In the genomic region with DNA sequence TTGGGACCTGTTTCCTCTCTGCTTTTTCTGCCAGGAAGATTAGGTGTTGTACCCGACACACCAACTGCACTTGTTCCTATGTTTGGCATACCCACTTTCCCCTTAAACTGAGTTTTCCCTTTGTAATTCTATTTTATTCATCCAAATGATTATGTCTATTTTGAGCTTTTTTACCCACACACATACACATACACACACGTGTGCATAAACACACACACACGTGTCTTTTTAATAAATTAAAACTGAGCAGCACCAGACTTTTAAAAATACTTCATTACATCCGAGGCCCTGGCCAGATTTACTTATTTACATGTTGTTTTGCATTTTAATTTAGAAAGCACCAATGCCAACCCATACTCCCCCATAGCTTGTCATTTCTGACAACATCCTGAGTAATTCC, we compare ENCODE assay signal across 16 cellular contexts.
DNase-seq lines count a peak whose midpoint lies in the region; ATAC-seq and TF ChIP-seq lines count a peak whose summit lies in the region.
"Had no signal": no experiment of that assay in that cellular context is flagged by ENCODE, and none has a peak within 500 bp of the region (broad histone marks: within the 10 kb centered on the region; RNA-seq: fewer than 3 reads in every experiment).

No MANE protein-coding gene starts in this region.

- no peak for ATAC-seq in GM18909 (IDR thresholded peaks at IDR 0.05; ENCODE audit: poor library complexity, unreplicated experiment)
- no peak for ATAC-seq in GM18520 (IDR thresholded peaks at IDR 0.05; ENCODE audit: unreplicated experiment)
- ATAC-seq: GM12878, HCT116 had no signal

- no peaks in the 10 kb centered on the region for H3K79me2 ChIP-seq in Loucy (ENCODE audit: insufficient read depth, low read length)

- no peak for TF ChIP-seq CTCF in Loucy (conservative IDR thresholded peaks at IDR 0.05; ENCODE audit: low read length)

- H4K20me1 ChIP-seq in BLaER1 treated with 17β-estradiol and CSF1 and Interleukin-3, amounts not matched to agents 10 nM and 100 nM = peaks cover 0 to 4% (median 0%) of the 10 kb centered on the region in 11 experiments; a peak in 2 of 22 replicates
- no peaks in the 10 kb centered on the region for H4K20me1 ChIP-seq in Loucy (ENCODE audit: insufficient read depth, low read length, poor library complexity, severe bottlenecking)

- peaks cover 27 to 44% (median 36%) of the 10 kb centered on the region in 10 experiments for H3K4me1 ChIP-seq in BLaER1 treated with 17β-estradiol and CSF1 and Interleukin-3, amounts not matched to agents 10 nM and 100 nM
- peaks cover 30% of the 10 kb centered on the region for H3K4me1 ChIP-seq in Loucy (ENCODE audit: insufficient read depth, low read length, poor library complexity, severe bottlenecking)
- H3K4me1 ChIP-seq in muscle layer of colon (ENCODE audit: insufficient read depth, low read length) = peaks cover 49% of the 10 kb centered on the region

- no peak overlapping the region for H3K9ac ChIP-seq in BLaER1 treated with 17β-estradiol and CSF1 and Interleukin-3, amounts not matched to agents 10 nM and 100 nM
- peak overlapping the region; percentile 39 for H3K9ac ChIP-seq in Loucy (ENCODE audit: low read depth, low read length, poor library complexity, severe bottlenecking)
- no peak overlapping the region for H3K9ac ChIP-seq in muscle layer of colon (ENCODE audit: low read length)
- H3K9ac ChIP-seq: GM23248 had no signal

- H3K9me2 ChIP-seq in Loucy (replicated peaks; ENCODE audit: low read depth, low read length) = no peaks in the 10 kb centered on the region

- peak overlapping the region in 10 of 11 experiments; percentile 1 to 79 (median 38); a peak in 14 of 22 replicates for H3K4me2 ChIP-seq in BLaER1 treated with 17β-estradiol and CSF1 and Interleukin-3, amounts not matched to agents 10 nM and 100 nM
- H3K4me2 ChIP-seq in Loucy (ENCODE audit: low read depth, low read length, poor library complexity, severe bottlenecking) = peak overlapping the region; percentile 47

- H3K4me3 ChIP-seq in BLaER1 treated with 17β-estradiol and CSF1 and Interleukin-3, amounts not matched to agents 10 nM and 100 nM = no peak overlapping the region
- H3K4me3 ChIP-seq in Loucy (ENCODE audit: low read length, poor library complexity, severe bottlenecking) = no peak overlapping the region
- no peak overlapping the region for H3K4me3 ChIP-seq in muscle layer of colon (ENCODE audit: low read depth in 1 of 2, low read length in 2 of 2)
- H3K4me3 ChIP-seq: GM12878, GM23248 had no signal

- H3K9me3 ChIP-seq in BLaER1 treated with 17β-estradiol and CSF1 and Interleukin-3, amounts not matched to agents 10 nM and 100 nM (replicated peaks in 1 of 11) = peaks cover 0 to 9% (median 0%) of the 10 kb centered on the region in 11 experiments; a peak in 2 of 22 replicates
- H3K9me3 ChIP-seq in Loucy (ENCODE audit: insufficient read depth, low read depth, low read length) (no peaks in the 10 kb centered on the region), muscle layer of colon (ENCODE audit: low read length) (no peaks in the 10 kb centered on the region)

- no peak overlapping the region for H3K27ac ChIP-seq in BLaER1 treated with 17β-estradiol and CSF1 and Interleukin-3, amounts not matched to agents 10 nM and 100 nM
- H3K27ac ChIP-seq in muscle layer of colon (ENCODE audit: low read depth, low read length) = peak overlapping the region; percentile 46
- H3K27ac ChIP-seq: GM23248 had no signal

- peaks cover 0 to 73% (median 0%) of the 10 kb centered on the region in 11 experiments; a peak in 4 of 22 replicates for H3K27me3 ChIP-seq in BLaER1 treated with 17β-estradiol and CSF1 and Interleukin-3, amounts not matched to agents 10 nM and 100 nM
- H3K27me3 ChIP-seq in Loucy (ENCODE audit: insufficient read depth, low read length, poor library complexity, severe bottlenecking) = no peaks in the 10 kb centered on the region
- H3K27me3 ChIP-seq in muscle layer of colon (ENCODE audit: control insufficient read depth in 1 of 2, insufficient read depth in 2 of 2, low read length in 2 of 2) = no peaks in the 10 kb centered on the region

- 0 out of 2 replicates have a peak overlapping the region, but pooled peaks have one; percentile 64 for H2AFZ ChIP-seq in Loucy (ENCODE audit: low read length)
- H2AFZ ChIP-seq: GM23248 had no signal

- 0 out of 2 replicates have a peak, but pooled peaks cover 3% of the 10 kb centered on the region for H3F3A ChIP-seq in Loucy (ENCODE audit: low read depth)

- no peaks in the 10 kb centered on the region for H3K36me3 ChIP-seq in BLaER1 treated with 17β-estradiol and CSF1 and Interleukin-3, amounts not matched to agents 10 nM and 100 nM
- H3K36me3 ChIP-seq in Loucy (ENCODE audit: insufficient read depth, low read length) = no peaks in the 10 kb centered on the region
- no peaks in the 10 kb centered on the region for H3K36me3 ChIP-seq in muscle layer of colon (ENCODE audit: insufficient read depth, low read length)

- DNase-seq in LoVo (ENCODE audit: low spot score) = no peak
- DNase-seq: CD4-positive, alpha-beta T cell; CD8-positive, alpha-beta memory T cell; DMS 273 treated with DMSO at 0.1 percent for 48 hours; DMS79; EL; GDM1; GM23248; H7 had no signal
